ENCODE assay signal across 9 cellular contexts in the genomic region with DNA sequence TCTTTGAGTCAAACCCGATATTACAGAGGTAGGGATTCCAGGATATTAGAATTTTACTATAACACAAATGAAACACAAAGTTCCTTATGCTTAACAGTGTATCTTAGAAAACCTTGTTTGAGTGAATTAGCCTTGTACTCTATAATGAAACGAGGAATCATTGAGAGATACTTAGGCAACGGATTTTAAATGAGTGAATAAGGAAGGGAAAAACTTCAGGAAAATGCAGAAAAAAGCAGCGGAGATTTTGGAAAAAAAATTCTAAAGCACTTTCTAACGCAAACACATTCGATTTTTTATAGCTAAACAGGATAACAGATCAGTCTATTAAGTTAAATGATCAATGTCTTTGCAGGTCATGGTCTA.
DNase-seq lines count a peak whose midpoint lies in the region; ATAC-seq and TF ChIP-seq lines count a peak whose summit lies in the region.
"Had no signal": no experiment of that assay in that cellular context is flagged by ENCODE, and none has a peak within 500 bp of the region (broad histone marks: within the 10 kb centered on the region; RNA-seq: fewer than 3 reads in every experiment).

No MANE protein-coding gene starts in this region.

- no peaks in the 10 kb centered on the region for H3K9me3 Mint-ChIP-seq in CD8-positive, alpha-beta T cell
- H3K9me3 Mint-ChIP-seq in activated naive CD8-positive, alpha-beta T cell treated with anti-CD3 and anti-CD28 coated beads for 36 hours = no peaks in the 10 kb centered on the region
- H3K9me3 Mint-ChIP-seq: activated T-helper 1 cell treated with anti-CD3 and anti-CD28 coated beads, Interleukin-12 subunit alpha, Interleukin-12 subunit beta, Interleukin-2, Interleukin-4 antibody, amounts not matched to agents 30 ng/mL and 10 ng/mL and 1 ng/mL, durations not matched to agents 14 hours and 24 hours and 36 hours had no signal

- no peaks in the 10 kb centered on the region for H3K36me3 Mint-ChIP-seq in CD8-positive, alpha-beta T cell
- no peaks in the 10 kb centered on the region for H3K36me3 Mint-ChIP-seq in T-helper 17 cell (ENCODE audit: low read depth)
- H3K36me3 Mint-ChIP-seq in activated naive CD8-positive, alpha-beta T cell treated with anti-CD3 and anti-CD28 coated beads for 36 hours = peaks cover 3% of the 10 kb centered on the region

- 4% methylated on average over 6 of the region's 6 CpGs for whole genome bisulfite sequencing in right cardiac atrium

- H3K27me3 Mint-ChIP-seq in CD8-positive, alpha-beta T cell (ENCODE audit: low read depth) = no peaks in the 10 kb centered on the region
- no peaks in the 10 kb centered on the region for H3K27me3 Mint-ChIP-seq in T-helper 17 cell
- H3K27me3 Mint-ChIP-seq in activated naive CD8-positive, alpha-beta T cell treated with anti-CD3 and anti-CD28 coated beads for 36 hours = no peaks in the 10 kb centered on the region

- POLR2A ChIA-PET in CD8-positive, alpha-beta T cell (lab: Charles Lee) = interaction anchor here (0.7 to 7.6 kb wide), 21 partner anchors 8 to 1648 kb away, joined by 3 to 192 read pairs (median 9); a partner anchor contains a TSS

- no peak overlapping the region for H3K27ac Mint-ChIP-seq in CD8-positive, alpha-beta T cell
- H3K27ac Mint-ChIP-seq in T-helper 17 cell = no peak overlapping the region
- H3K27ac Mint-ChIP-seq in activated naive CD8-positive, alpha-beta T cell treated with anti-CD3 and anti-CD28 coated beads for 36 hours = no peak overlapping the region
- H3K27ac Mint-ChIP-seq: activated T-helper 1 cell treated with anti-CD3 and anti-CD28 coated beads, Interleukin-12 subunit alpha, Interleukin-12 subunit beta, Interleukin-2, Interleukin-4 antibody, amounts not matched to agents 30 ng/mL and 10 ng/mL and 1 ng/mL, durations not matched to agents 14 hours and 24 hours and 36 hours had no signal

- no peak for ATAC-seq in CD8-positive, alpha-beta T cell
- ATAC-seq in T-helper 17 cell (peak; percentile 4), right cardiac atrium (no peak), gastrocnemius medialis (no peak)

- no peak for TF ChIP-seq CTCF in CD8-positive, alpha-beta T cell (IDR thresholded peaks at IDR 0.05)
- no peak for TF ChIP-seq CTCF in gastrocnemius medialis (IDR thresholded peaks at IDR 0.05 in 4 of 5, conservative IDR thresholded peaks at IDR 0.05 in 1 of 5)

- in situ Hi-C loops in gastrocnemius medialis (cut with MboI; ENCODE audit: low sequenced_read_pairs in 4 of 4) = no loop called here

- H3K4me1 ChIP-seq in CD8-positive, alpha-beta T cell (ENCODE audit: insufficient read depth, low read length) = peaks cover 20% of the 10 kb centered on the region
- H3K4me1 ChIP-seq in right cardiac atrium (ENCODE audit: control insufficient read depth, insufficient read depth, low read length) (no peaks in the 10 kb centered on the region), gastrocnemius medialis (no peaks in the 10 kb centered on the region)

- peak overlapping the region; percentile 64 for H3K4me3 ChIP-seq in CD8-positive, alpha-beta T cell (ENCODE audit: low read depth, low read length)
- H3K4me3 ChIP-seq in right cardiac atrium (ENCODE audit: low read length) = peak overlapping the region; percentile 83
- peak overlapping the region; percentile 46 to 52 (median 46) for H3K4me3 ChIP-seq in gastrocnemius medialis

- H3K4me3 Mint-ChIP-seq in CD8-positive, alpha-beta T cell = no peak overlapping the region
- no peak overlapping the region for H3K4me3 Mint-ChIP-seq in T-helper 17 cell
- no peak overlapping the region for H3K4me3 Mint-ChIP-seq in activated naive CD8-positive, alpha-beta T cell treated with anti-CD3 and anti-CD28 coated beads for 36 hours
- H3K4me3 Mint-ChIP-seq: activated T-helper 1 cell treated with anti-CD3 and anti-CD28 coated beads, Interleukin-12 subunit alpha, Interleukin-12 subunit beta, Interleukin-2, Interleukin-4 antibody, amounts not matched to agents 30 ng/mL and 10 ng/mL and 1 ng/mL, durations not matched to agents 14 hours and 24 hours and 36 hours had no signal

- peak overlapping the region; percentile 76 for H3K27ac ChIP-seq in CD8-positive, alpha-beta T cell (ENCODE audit: low read depth, low read length)
- H3K27ac ChIP-seq in right cardiac atrium (ENCODE audit: low read length) = no peak overlapping the region
- peak overlapping the region; percentile 64 to 75 (median 72) for H3K27ac ChIP-seq in gastrocnemius medialis

- no peak for DNase-seq in CD8-positive, alpha-beta T cell
- DNase-seq in T-helper 17 cell (no peak), right cardiac atrium (no peak), gastrocnemius medialis (no peak), NCI-H1092 treated with DMSO at 0.1 percent for 48 hours (lab: John Stamatoyannopoulos, UW) (no peak), hippocampal formation (lab: John Stamatoyannopoulos, UW) (no peak)
- DNase-seq in activated naive CD8-positive, alpha-beta T cell treated with anti-CD3 and anti-CD28 coated beads for 36 hours = no peak
- DNase-seq in activated T-cell treated with anti-CD3 and anti-CD28 coated beads, Interleukin-2, amount 50 U/mL, for 48 hours = no peak

- intact Hi-C loops in CD8-positive, alpha-beta T cell (cut with DNase I, micrococcal nuclease) = loop anchor here (1.0 to 2.0 kb wide), 6 partner anchors 8 to 47 kb away; a partner anchor contains a TSS
- intact Hi-C loops in right cardiac atrium (cut with DNase I) (no loop called here), gastrocnemius medialis (cut with DNase I; ENCODE audit: low total_unique reads) (loop anchor here (5.0 to 10.0 kb wide), 2 partner anchors 50 to 167 kb away; a partner anchor contains a TSS)

- peaks cover 24% of the 10 kb centered on the region for H3K4me1 Mint-ChIP-seq in CD8-positive, alpha-beta T cell (ENCODE audit: low read depth)
- H3K4me1 Mint-ChIP-seq in T-helper 17 cell = peaks cover 13% of the 10 kb centered on the region
- peaks cover 14% of the 10 kb centered on the region for H3K4me1 Mint-ChIP-seq in activated naive CD8-positive, alpha-beta T cell treated with anti-CD3 and anti-CD28 coated beads for 36 hours

- CTCF ChIA-PET in CD8-positive, alpha-beta T cell (lab: Charles Lee) = no interaction called here

- no peaks in the 10 kb centered on the region for H3K9me3 ChIP-seq in CD8-positive, alpha-beta T cell (ENCODE audit: low read length)
- no peaks in the 10 kb centered on the region for H3K9me3 ChIP-seq in T-helper 17 cell (ENCODE audit: control insufficient read depth, low read length, poor library complexity, severe bottlenecking)
- no peaks in the 10 kb centered on the region for H3K9me3 ChIP-seq in right cardiac atrium (ENCODE audit: control insufficient read depth, low read length)
- H3K9me3 ChIP-seq in gastrocnemius medialis = no peaks in the 10 kb centered on the region

- H3K36me3 ChIP-seq in CD8-positive, alpha-beta T cell (ENCODE audit: insufficient read depth, low read length) = no peaks in the 10 kb centered on the region
- no peaks in the 10 kb centered on the region for H3K36me3 ChIP-seq in gastrocnemius medialis

- no peak for TF ChIP-seq POLR2A in gastrocnemius medialis (IDR thresholded peaks at IDR 0.05)

- no peaks in the 10 kb centered on the region for H3K27me3 ChIP-seq in CD8-positive, alpha-beta T cell (ENCODE audit: insufficient read depth, low read length)
- H3K27me3 ChIP-seq in right cardiac atrium (ENCODE audit: control insufficient read depth, insufficient read depth) (no peaks in the 10 kb centered on the region), gastrocnemius medialis (peaks cover 76 to 86% (median 85%) of the 10 kb centered on the region in 3 donors)

Comparison
In these comparisons a context has a peak if more than half of its experiments do, and no peak if none do; other contexts are left out.
1. intact Hi-C loops: an anchor here in CD8-positive, alpha-beta T cell (1.0 to 2.0 kb wide) and gastrocnemius medialis (5.0 to 10.0 kb wide); none called in right cardiac atrium.